ENCODE assay signal across 10 cellular contexts in the genomic region with DNA sequence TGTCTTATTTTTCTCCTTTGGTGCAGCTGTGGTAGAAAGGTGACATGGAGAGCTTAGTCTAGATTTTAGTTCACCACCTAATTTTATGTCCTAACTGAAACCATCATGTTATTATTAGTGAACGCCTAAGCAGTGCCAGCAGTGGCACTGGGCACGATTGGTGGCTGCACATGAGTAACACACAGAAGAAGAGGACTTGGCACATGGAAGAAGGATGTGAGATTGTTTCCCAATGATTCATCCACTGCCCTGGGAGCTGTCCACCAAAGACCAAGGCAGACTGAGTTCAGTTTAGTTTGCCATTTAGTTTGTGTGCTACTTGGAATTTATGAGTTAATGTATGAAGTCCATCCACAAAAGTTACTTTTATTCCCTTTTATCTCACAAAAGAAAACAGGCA.
A peak's percentile ranks its signal among the peaks of the same experiment; 100 is the strongest.
DNase-seq lines count a peak whose midpoint lies in the region; ATAC-seq and TF ChIP-seq lines count a peak whose summit lies in the region.
"Had no signal": no experiment of that assay in that cellular context is flagged by ENCODE, and none has a peak within 500 bp of the region (broad histone marks: within the 10 kb centered on the region; RNA-seq: fewer than 3 reads in every experiment).

No MANE protein-coding gene starts in this region.

- no peak for TF ChIP-seq CTCF in HFFc6 (IDR thresholded peaks at IDR 0.05)
- no peak for TF ChIP-seq CTCF in astrocyte of the spinal cord (IDR thresholded peaks at IDR 0.05; ENCODE audit: low read depth, low read length)

- no peaks in the 10 kb centered on the region for H3K9me3 Mint-ChIP-seq in HFFc6
- H3K9me3 Mint-ChIP-seq in CD4-positive, alpha-beta memory T cell = no peaks in the 10 kb centered on the region

- in situ Hi-C loops in astrocyte of the spinal cord (cut with HindIII; ENCODE audit: low sequenced_read_pairs) = no loop called here

- intact Hi-C loops in left ventricle myocardium superior (cut with micrococcal nuclease) = no loop called here
- intact Hi-C loops in CD4-positive, alpha-beta memory T cell (cut with micrococcal nuclease) = no loop called here

- no peak overlapping the region for H3K27ac Mint-ChIP-seq in HFFc6
- H3K27ac Mint-ChIP-seq in CD4-positive, alpha-beta memory T cell = no peak overlapping the region

- POLR2A ChIA-PET in CD4-positive, alpha-beta memory T cell (lab: Charles Lee; ENCODE audit: partially characterized antibody) = interaction anchor here (0.6 kb wide), 1 partner anchor 14 kb away, joined by 3 read pairs; no protein-coding TSS in a partner anchor
- POLR2A ChIA-PET in HEK293T (lab: Yijun Ruan, JAX) = interaction anchor here (1.0 kb wide), 1 partner anchor 242 kb away, joined by 3 read pairs; the partner anchor contains the start of gene PYURF

- H3K36me3 Mint-ChIP-seq in HFFc6 (ENCODE audit: low read depth) = 0 out of 2 replicates have a peak, but pooled peaks cover 4% of the 10 kb centered on the region
- H3K36me3 Mint-ChIP-seq in CD4-positive, alpha-beta memory T cell = peaks cover 4 to 9% of the 10 kb centered on the region in 2 donors

- no peaks in the 10 kb centered on the region for H3K4me1 ChIP-seq in effector memory CD4-positive, alpha-beta T cell (ENCODE audit: control insufficient read depth, insufficient read depth, low read length, poor library complexity, severe bottlenecking)
- H3K4me1 ChIP-seq in CD4-positive, alpha-beta memory T cell (ENCODE audit: insufficient read depth, low read length) = no peaks in the 10 kb centered on the region

- H3K27ac ChIP-seq in effector memory CD4-positive, alpha-beta T cell (ENCODE audit: insufficient read depth, low read length, poor library complexity, severe bottlenecking) = no peak overlapping the region
- no peak overlapping the region for H3K27ac ChIP-seq in CD4-positive, alpha-beta memory T cell (ENCODE audit: low read depth, low read length)

- no peaks in the 10 kb centered on the region for H3K9me3 ChIP-seq in effector memory CD4-positive, alpha-beta T cell (ENCODE audit: control insufficient read depth, low read length)
- H3K9me3 ChIP-seq in CD4-positive, alpha-beta memory T cell (ENCODE audit: control insufficient read depth in 1 of 2, low read length in 2 of 2) = no peaks in the 10 kb centered on the region

- H3K4me3 ChIP-seq in astrocyte of the spinal cord (ENCODE audit: low read depth, low read length) = no peak overlapping the region
- no peak overlapping the region for H3K4me3 ChIP-seq in effector memory CD4-positive, alpha-beta T cell (ENCODE audit: insufficient read depth, low read depth, low read length, poor library complexity, severe bottlenecking)
- H3K4me3 ChIP-seq in CD4-positive, alpha-beta memory T cell (ENCODE audit: low read length in 2 of 2) = no peak overlapping the region

- peak; percentile 83 for DNase-seq in HFFc6
- peak; percentile 85 for DNase-seq in astrocyte of the spinal cord (ENCODE audit: low read depth, low spot score)
- DNase-seq in left ventricle myocardium superior = peak; percentile 79
- peak; percentile 76 for DNase-seq in stromal cell of bone marrow (ENCODE audit: low read depth)
- no peak for DNase-seq in NCI-H187 (lab: John Stamatoyannopoulos, UW)
- no peak for DNase-seq in effector memory CD4-positive, alpha-beta T cell
- DNase-seq in CD4-positive, alpha-beta memory T cell = no peak
- no peak for DNase-seq in HEK293T (ENCODE audit: extremely low spot score)
- DNase-seq: activated naive CD4-positive, alpha-beta T cell; NCI-H345 had no signal

- H3K27me3 ChIP-seq in effector memory CD4-positive, alpha-beta T cell (replicated peaks; ENCODE audit: control insufficient read depth, insufficient read depth, low read length, poor library complexity, severe bottlenecking) = no peaks in the 10 kb centered on the region
- H3K27me3 ChIP-seq in CD4-positive, alpha-beta memory T cell (ENCODE audit: insufficient read depth, low read length) = no peaks in the 10 kb centered on the region

- H3K36me3 ChIP-seq in effector memory CD4-positive, alpha-beta T cell (ENCODE audit: control insufficient read depth, insufficient read depth, low read length) = peaks cover 5% of the 10 kb centered on the region
- H3K36me3 ChIP-seq in CD4-positive, alpha-beta memory T cell (ENCODE audit: insufficient read depth, low read length) = no peaks in the 10 kb centered on the region

- peak; percentile 100 for ATAC-seq in left ventricle myocardium superior

- H3K4me3 Mint-ChIP-seq in HFFc6 = no peak overlapping the region
- H3K4me3 Mint-ChIP-seq in CD4-positive, alpha-beta memory T cell = no peak overlapping the region

- CTCF ChIA-PET in CD4-positive, alpha-beta memory T cell (lab: Charles Lee; ENCODE audit: partially characterized antibody) = interaction anchor here (1.6 kb wide), 1 partner anchor 226 kb away, joined by 4 read pairs; no protein-coding TSS in a partner anchor
- CTCF ChIA-PET in HEK293T (lab: Yijun Ruan, JAX) = no interaction called here

- H3K27me3 Mint-ChIP-seq in HFFc6 (ENCODE audit: insufficient read depth) = no peaks in the 10 kb centered on the region
- H3K27me3 Mint-ChIP-seq in CD4-positive, alpha-beta memory T cell = no peaks in the 10 kb centered on the region

- peaks cover 41% of the 10 kb centered on the region for H3K4me1 Mint-ChIP-seq in HFFc6 (ENCODE audit: low read depth)
- no peaks in the 10 kb centered on the region for H3K4me1 Mint-ChIP-seq in CD4-positive, alpha-beta memory T cell

TF ChIP-seq in HEK293T, 16 proteins besides CTCF, POLR2A, EP300 and RAD21:
- TF ChIP-seq L3MBTL2 (conservative IDR thresholded peaks at IDR 0.05) = no peak

Comparison
In these comparisons a context has a peak if more than half of its experiments do, and no peak if none do; other contexts are left out.
1. DNase-seq: peak in HFFc6 (single experiment), astrocyte of the spinal cord (single experiment), left ventricle myocardium superior (single experiment) and stromal cell of bone marrow (single experiment); none in NCI-H187 (0 of 2), effector memory CD4-positive, alpha-beta T cell (0 of 3), CD4-positive, alpha-beta memory T cell (0 of 5) and HEK293T (single experiment).